13 cellular contexts compared by ENCODE assay signal in genomic region chr12:13573698-13574321, GRCh38.
DNase-seq lines count a peak whose midpoint lies in the region; ATAC-seq lines count a peak whose summit lies in the region.
"Had no signal": no experiment of that assay in that cellular context is flagged by ENCODE, and none has a peak within 500 bp of the region (broad histone marks: within the 10 kb centered on the region; RNA-seq: fewer than 3 reads in every experiment).

No MANE protein-coding gene starts in this region.

- no peak for ATAC-seq in HG02759 (IDR thresholded peaks at IDR 0.05; ENCODE audit: unreplicated experiment)
- ATAC-seq: left ventricle myocardium superior, Panc1 had no signal

- DNase-seq in EH (ENCODE audit: low read depth) (peak; percentile 83), NCI-H226 (peak; percentile 81), epithelial cell of prostate (ENCODE audit: low read depth, low spot score) (peak; percentile 51), non-pigmented ciliary epithelial cell (ENCODE audit: low read depth) (peak; percentile 18), UCSD-AML1 (lab: John Stamatoyannopoulos, UW; ENCODE audit: unreplicated experiment) (no peak)
- DNase-seq in stimulated activated naive CD4-positive, alpha-beta T cell (lab: John Stamatoyannopoulos, UW) = no peak
- no peak for DNase-seq in activated CD4-positive, alpha-beta T cell treated with anti-CD3 and anti-CD28 coated beads, Interleukin-2, amount 50 U/mL, for 1 hour
- DNase-seq: activated T-cell treated with anti-CD3 and anti-CD28 coated beads, Interleukin-2, amount 50 U/mL, for 24 hours; left ventricle myocardium superior; NCI-H1930; testis had no signal

- no peak overlapping the region for H3K27ac ChIP-seq in epithelial cell of prostate
- H3K27ac ChIP-seq: testis had no signal

Comparison
In these comparisons a context has a peak if more than half of its experiments do, and no peak if none do; other contexts are left out.
1. DNase-seq: peak in EH (single experiment), NCI-H226 (single experiment), epithelial cell of prostate (single experiment) and non-pigmented ciliary epithelial cell (single experiment); none in stimulated activated naive CD4-positive, alpha-beta T cell (0 of 6), UCSD-AML1 (single experiment) and activated CD4-positive, alpha-beta T cell treated with anti-CD3 and anti-CD28 coated beads, Interleukin-2, amount 50 U/mL, for 1 hour (single experiment).